ENCODE assay signal across 8 cellular contexts in the genomic region with DNA sequence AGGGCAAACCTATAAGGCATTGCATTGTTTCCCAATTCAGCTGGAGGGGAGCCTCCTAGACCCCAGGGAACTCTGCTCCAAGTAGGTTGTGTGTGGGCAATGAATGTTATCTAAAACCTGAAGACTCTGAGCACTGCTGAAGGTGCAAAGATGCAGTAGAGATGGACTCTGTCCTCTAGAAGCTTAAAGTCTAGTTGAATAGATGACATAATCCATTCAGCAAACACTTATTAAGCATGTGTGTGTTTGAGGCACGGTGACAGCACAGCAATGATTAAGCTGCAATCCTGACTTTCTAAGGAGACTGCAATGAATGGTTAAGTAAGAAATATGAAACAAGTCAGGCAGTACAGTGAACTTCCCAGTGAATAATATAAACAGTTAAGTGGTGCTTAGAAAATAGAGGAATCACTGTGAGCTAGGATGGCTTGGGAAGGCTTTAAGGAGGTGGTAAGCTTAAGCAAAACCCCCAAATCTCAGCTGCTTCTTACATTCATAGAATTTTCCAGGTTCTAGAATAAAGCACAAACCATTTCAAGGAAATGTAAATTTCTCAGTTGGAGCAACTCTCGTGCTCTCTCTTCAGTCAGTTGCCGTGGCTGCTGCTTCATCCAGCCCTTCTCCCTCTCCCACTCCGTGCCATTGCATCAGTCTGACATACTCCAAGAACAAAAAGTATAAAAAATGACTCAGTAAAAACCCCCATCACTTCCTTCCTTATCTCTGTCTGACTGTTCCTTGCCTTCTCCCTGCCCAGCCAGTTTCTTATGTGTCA. TPM values are rescaled to one million over a fixed set of nuclear protein-coding genes. Genes with fewer than 3 reads are reported as not detected.
A peak's percentile ranks its signal among the peaks of the same experiment; 100 is the strongest.
DNase-seq lines count a peak whose midpoint lies in the region; ATAC-seq and TF ChIP-seq lines count a peak whose summit lies in the region.

No MANE protein-coding gene starts in this region.

- H3K4me3 ChIP-seq in AG04449 (ENCODE audit: low read depth, low read length), result peak overlapping the region; percentile 4; the same call in 1 of the 2 replicates
- H3K4me3 ChIP-seq in HL-60 (replicated peaks; ENCODE audit: insufficient read depth, low read length), result no peak overlapping the region

- POLR2A ChIA-PET in AG04449 (lab: Yijun Ruan, JAX), result interaction anchor here (0.6 to 1.5 kb wide), 3 partner anchors 12 to 141 kb away, joined by 3 to 10 read pairs (median 6); a partner anchor contains a TSS

- TF ChIP-seq CTCF in AG04449 (IDR thresholded peaks at IDR 0.05; ENCODE audit: insufficient read depth, low read length, missing control alignments) (no peak), HL-60 (IDR thresholded peaks at IDR 0.05; ENCODE audit: insufficient read depth, low read length) (no peak), GM13976 (IDR thresholded peaks at IDR 0.05; ENCODE audit: borderline replicate concordance, control extremely low read depth, extremely low read depth, insufficient read depth, missing control alignments) (no peak)

- in situ Hi-C loops in GM13976 (cut with MboI; ENCODE audit: low sequenced_read_pairs, unreplicated experiment), result no loop called here

- peak; percentile 82 for ATAC-seq in left colon
- no peak for ATAC-seq in HG02884 (IDR thresholded peaks at IDR 0.05; ENCODE audit: unreplicated experiment)

- CTCF ChIA-PET in AG04449 (lab: Yijun Ruan, JAX), result interaction anchor here (0.9 to 1.9 kb wide), 6 partner anchors 10 to 209 kb away, joined by 4 to 7 read pairs (median 5); a partner anchor contains a TSS

- H3K27ac ChIP-seq in HL-60 (replicated peaks), result 0 out of 2 replicates have a peak overlapping the region, but pooled peaks have one; percentile 8

- no peaks in the 10 kb centered on the region for H3K27me3 ChIP-seq in HL-60 (ENCODE audit: insufficient read depth, poor library complexity, severe bottlenecking)

- intact Hi-C loops in left colon (cut with DNase I, micrococcal nuclease), result no loop called here

- no peak for DNase-seq in AG04449 (ENCODE audit: low read depth, low spot score)
- DNase-seq in HL-60 (ENCODE audit: low read depth in 1 of 2, low spot score in 1 of 2), result peak; percentile 46 to 78
- DNase-seq in amniotic stem cell (lab: John Stamatoyannopoulos, UW), result peak; percentile 52
- no peak for DNase-seq in left colon
- DNase-seq in GM13976 (ENCODE audit: low spot score), result no peak
- DNase-seq in SHP77 treated with DMSO at 0.1 percent for 48 hours (lab: John Stamatoyannopoulos, UW), result no peak
- no peak for DNase-seq in NCI-H2029 treated with DMSO at 0.1 percent for 48 hours (lab: John Stamatoyannopoulos, UW)

RNA-seq across cellular contexts. Expression of a gene that starts 19.1 kb away (rescaled TPM):
- 100 to 1,000 TPM; 136 to 244 TPM for total RNA-seq in left colon

RNA-seq across cellular contexts. Expression of a gene that starts 27.4 kb away (rescaled TPM):
- total RNA-seq in left colon, result 1 to 10 TPM in 1 of 2 donors, under 1 TPM in 1; 0.43 to 1.2 TPM

RNA-seq across cellular contexts. Expression of a gene that starts 40.3 kb away (rescaled TPM):
- total RNA-seq in left colon, result 10 to 100 TPM; 30.7 to 32.7 TPM

Comparison
In these comparisons a context has a peak if more than half of its experiments do, and no peak if none do; other contexts are left out.
1. DNase-seq: peak in HL-60 (2 of 2) and amniotic stem cell (single experiment); none in AG04449 (single experiment), left colon (0 of 2), GM13976 (single experiment), SHP77 treated with DMSO at 0.1 percent for 48 hours (single experiment) and NCI-H2029 treated with DMSO at 0.1 percent for 48 hours (single experiment).